ENCODE assay signal across 8 cellular contexts in the genomic region with DNA sequence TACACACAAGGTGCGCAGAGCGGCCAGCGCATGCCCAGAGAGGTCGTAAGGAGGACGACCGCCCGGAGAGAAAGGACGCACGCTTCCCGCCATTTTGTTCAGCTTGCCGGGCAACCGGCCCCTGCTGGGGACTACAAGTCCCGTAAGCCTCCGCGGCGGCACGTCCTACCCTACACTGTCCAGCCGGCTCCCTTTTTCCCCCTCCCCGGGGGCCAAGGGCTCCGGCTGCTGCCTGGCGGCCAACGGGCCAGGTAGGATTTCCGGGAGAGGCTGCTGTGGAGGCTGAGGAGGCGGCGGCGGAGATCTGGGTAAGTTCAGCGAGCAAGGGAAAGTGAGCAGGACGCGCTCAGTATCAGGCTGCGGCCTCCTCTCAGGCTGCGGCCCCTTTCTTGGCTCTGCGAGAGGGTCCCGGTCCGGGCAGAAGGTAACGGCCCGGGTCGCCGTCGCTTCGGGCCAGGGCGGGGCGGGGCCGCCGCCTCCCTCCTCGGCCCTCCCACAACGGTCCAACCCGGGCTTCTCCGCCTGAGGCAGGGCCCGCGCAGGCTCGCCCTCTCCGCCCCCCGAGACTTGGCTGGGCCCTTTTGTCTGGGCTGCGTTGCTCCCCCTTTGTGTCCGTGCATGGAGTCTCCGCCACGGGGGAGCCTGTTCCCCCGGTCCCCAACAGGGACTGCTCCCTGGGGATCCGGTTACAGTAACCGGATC.
DNase-seq lines count a peak whose midpoint lies in the region; ATAC-seq and TF ChIP-seq lines count a peak whose summit lies in the region.

Gene PHACTR4 (plus strand): TSS at position 223 of the 702 bp plus-strand sequence. CDS start 37,708 bp downstream, outside the sequence.

- no peak for TF ChIP-seq CTCF in choroid plexus epithelial cell (conservative IDR thresholded peaks at IDR 0.05; ENCODE audit: low read depth, low read length)

- DNase-seq in AG20443 (ENCODE audit: low spot score) (peak; percentile 96), NCI-H510A (lab: John Stamatoyannopoulos, UW) (peak; percentile 97), choroid plexus epithelial cell (ENCODE audit: low read depth) (peak; percentile 94), kidney tubule cell (ENCODE audit: low spot score) (peak; percentile 97)
- peak; percentile 72 to 79 for DNase-seq in activated CD4-positive, alpha-beta T cell treated with anti-CD3 and anti-CD28 coated beads for 4 hours
- peak; percentile 46 to 51 for DNase-seq in stimulated activated CD4-positive, alpha-beta T cell treated with anti-CD3 and anti-CD28 coated beads, Interleukin-1b, Interleukin-23, amount 100 ng/mL, for 1 hour (ENCODE audit: low read depth in 2 of 2)

- H3K4me3 ChIP-seq in choroid plexus epithelial cell (ENCODE audit: low read depth, low read length) = peak within 1 kb of the TSS; percentile 73

- peak; percentile 87 for ATAC-seq in GM19043 (IDR thresholded peaks at IDR 0.05; ENCODE audit: low read depth, unreplicated experiment)
- peak; percentile 70 for ATAC-seq in HG03378 (IDR thresholded peaks at IDR 0.05; ENCODE audit: unreplicated experiment)

Comparison
In these comparisons a context has a peak if more than half of its experiments do, and no peak if none do; other contexts are left out.
1. Peak in every context shown above with its lines: DNase-seq, ATAC-seq and H3K4me3 ChIP-seq.